ENCODE assay signal across 14 cellular contexts in genomic region chr16:30401768-30402425, GRCh38. TPM values are rescaled to one million over a fixed set of nuclear protein-coding genes. Genes with fewer than 3 reads are reported as not detected.
DNase-seq lines count a peak whose midpoint lies in the region; ATAC-seq and TF ChIP-seq lines count a peak whose summit lies in the region.
"Had no signal": no experiment of that assay in that cellular context is flagged by ENCODE, and none has a peak within 500 bp of the region (broad histone marks: within the 10 kb centered on the region; RNA-seq: fewer than 3 reads in every experiment).

No MANE protein-coding gene starts in this region.

- peak overlapping the region in 5 of 11 experiments; percentile 85 to 89 (median 88); a peak in 4 of 22 replicates for H3K27ac ChIP-seq in BLaER1 treated with 17β-estradiol and CSF1 and Interleukin-3, amounts not matched to agents 10 nM and 100 nM
- no peak overlapping the region for H3K27ac ChIP-seq in stomach
- H3K27ac ChIP-seq: SJSA1, thyroid gland had no signal

- peaks cover 14% of the 10 kb centered on the region for H3K4me1 Mint-ChIP-seq in Calu3 (ENCODE audit: low read depth, unreplicated experiment)
- H3K4me1 Mint-ChIP-seq in activated T-helper 17 cell treated with anti-CD3 and anti-CD28 coated beads, Interleukin-2, amount 50 U/mL, for 72 hours = peaks cover 5% of the 10 kb centered on the region

- H3K4me3 Mint-ChIP-seq in Calu3 (ENCODE audit: low read depth, unreplicated experiment) = peak overlapping the region; percentile 77
- H3K4me3 Mint-ChIP-seq in activated T-helper 17 cell treated with anti-CD3 and anti-CD28 coated beads, Interleukin-2, amount 50 U/mL, for 72 hours = peak overlapping the region; percentile 90

- no peaks in the 10 kb centered on the region for H3K9me3 Mint-ChIP-seq in Calu3 (ENCODE audit: low read depth, unreplicated experiment)
- H3K9me3 Mint-ChIP-seq in activated T-helper 17 cell treated with anti-CD3 and anti-CD28 coated beads, Interleukin-2, amount 50 U/mL, for 72 hours = no peaks in the 10 kb centered on the region

- no peaks in the 10 kb centered on the region for H3K27me3 Mint-ChIP-seq in Calu3 (ENCODE audit: unreplicated experiment)
- H3K27me3 Mint-ChIP-seq in activated T-helper 17 cell treated with anti-CD3 and anti-CD28 coated beads, Interleukin-2, amount 50 U/mL, for 72 hours = no peaks in the 10 kb centered on the region

- WGBS in stomach, 5 donors = 70 to 74% (median 74%) methylated on average over 8 of the region's 8 CpGs

- DNase-seq in Calu3 = no peak
- no peak for DNase-seq in mucosa of descending colon
- no peak for DNase-seq in A172 (ENCODE audit: low spot score)
- DNase-seq in COR-L47 (lab: John Stamatoyannopoulos, UW) = no peak
- DNase-seq in NCI-H524 treated with DMSO at 0.1 percent for 48 hours (lab: John Stamatoyannopoulos, UW) = no peak
- DNase-seq in stomach = no peak
- DNase-seq: colonic mucosa, NCI-H526 treated with DMSO at 0.1 percent for 48 hours, thyroid gland had no signal

- H3K27me3 ChIP-seq in BLaER1 treated with 17β-estradiol and CSF1 and Interleukin-3, amounts not matched to agents 10 nM and 100 nM = no peaks in the 10 kb centered on the region
- no peaks in the 10 kb centered on the region for H3K27me3 ChIP-seq in stomach
- H3K27me3 ChIP-seq: colonic mucosa, SJSA1, thyroid gland had no signal

- no peak overlapping the region for H3K4me3 ChIP-seq in BLaER1 treated with 17β-estradiol and CSF1 and Interleukin-3, amounts not matched to agents 10 nM and 100 nM
- H3K4me3 ChIP-seq in mucosa of descending colon = no peak overlapping the region
- H3K4me3 ChIP-seq in stomach = no peak overlapping the region
- H3K4me3 ChIP-seq: colonic mucosa had no signal

- H3K36me3 ChIP-seq in BLaER1 treated with 17β-estradiol and CSF1 and Interleukin-3, amounts not matched to agents 10 nM and 100 nM = peaks cover 13 to 25% (median 18%) of the 10 kb centered on the region in 11 experiments
- H3K36me3 ChIP-seq in mucosa of descending colon (ENCODE audit: low read depth) (no peaks in the 10 kb centered on the region), stomach (peaks cover 11 to 21% (median 18%) of the 10 kb centered on the region in 4 donors)
- H3K36me3 ChIP-seq: colonic mucosa had no signal

- no peak for TF ChIP-seq EP300 in stomach (IDR thresholded peaks at IDR 0.05)

- peak overlapping the region in 3 of 11 experiments; percentile 83 to 90 (median 83); a peak in 4 of 22 replicates for H3K9ac ChIP-seq in BLaER1 treated with 17β-estradiol and CSF1 and Interleukin-3, amounts not matched to agents 10 nM and 100 nM

- peaks cover 46 to 84% (median 70%) of the 10 kb centered on the region in 10 experiments for H3K4me1 ChIP-seq in BLaER1 treated with 17β-estradiol and CSF1 and Interleukin-3, amounts not matched to agents 10 nM and 100 nM
- H3K4me1 ChIP-seq in mucosa of descending colon (ENCODE audit: low read depth) = peaks cover 2% of the 10 kb centered on the region
- H3K4me1 ChIP-seq in stomach = peaks cover 2 to 49% (median 24%) of the 10 kb centered on the region in 4 donors

- intact Hi-C loops in Calu3 (cut with micrococcal nuclease; ENCODE audit: unreplicated experiment) (no loop called here), mucosa of descending colon (cut with DNase I, micrococcal nuclease) (no loop called here), stomach (cut with DNase I; ENCODE audit: low total_unique reads) (no loop called here)

- H3K27ac Mint-ChIP-seq in Calu3 (ENCODE audit: unreplicated experiment) = peak overlapping the region; percentile 91
- H3K27ac Mint-ChIP-seq in activated T-helper 17 cell treated with anti-CD3 and anti-CD28 coated beads, Interleukin-2, amount 50 U/mL, for 72 hours = no peak overlapping the region

- BruUV-seq in Calu3 (replicated peaks; lab: Mats Ljungman, UMichigan) = no TSS peak

- H3K36me3 Mint-ChIP-seq in Calu3 (ENCODE audit: insufficient read depth, unreplicated experiment) = peaks cover 38% of the 10 kb centered on the region
- peaks cover 13% of the 10 kb centered on the region for H3K36me3 Mint-ChIP-seq in activated T-helper 17 cell treated with anti-CD3 and anti-CD28 coated beads, Interleukin-2, amount 50 U/mL, for 72 hours (ENCODE audit: low read depth)

- ATAC-seq in activated T-helper 17 cell treated with anti-CD3 and anti-CD28 coated beads, Interleukin-2, amount 50 U/mL, for 72 hours (replicated peaks) = no peak
- ATAC-seq in mucosa of descending colon = peak; percentile 12
- ATAC-seq: activated CD4-positive, CD25-positive, alpha-beta regulatory T cell treated with anti-CD3 and anti-CD28 coated beads, Interleukin-2, amount 50 U/mL, for 24 hours had no signal

- no peak for TF ChIP-seq POLR2A in stomach (IDR thresholded peaks at IDR 0.05)

- TF ChIP-seq CTCF in Calu3 (IDR thresholded peaks at IDR 0.05; ENCODE audit: unreplicated experiment) (no peak), mucosa of descending colon (IDR thresholded peaks at IDR 0.05) (no peak), stomach (IDR thresholded peaks at IDR 0.05) (no peak)

- peak overlapping the region in 9 of 11 experiments; percentile 81 to 99 (median 95); a peak in 16 of 22 replicates for H3K4me2 ChIP-seq in BLaER1 treated with 17β-estradiol and CSF1 and Interleukin-3, amounts not matched to agents 10 nM and 100 nM

- H3K9me3 ChIP-seq in BLaER1 treated with 17β-estradiol and CSF1 and Interleukin-3, amounts not matched to agents 10 nM and 100 nM (replicated peaks in 1 of 11) = no peaks in the 10 kb centered on the region
- H3K9me3 ChIP-seq in mucosa of descending colon (no peaks in the 10 kb centered on the region), stomach (no peaks in the 10 kb centered on the region)
- H3K9me3 ChIP-seq: colonic mucosa, SJSA1, thyroid gland had no signal

- CTCF ChIA-PET in Calu3 (lab: Charles Lee) = no interaction called here

- H4K20me1 ChIP-seq in BLaER1 treated with 17β-estradiol and CSF1 and Interleukin-3, amounts not matched to agents 10 nM and 100 nM = peaks cover 0 to 17% (median 0%) of the 10 kb centered on the region in 11 experiments; a peak in 3 of 22 replicates

RNA-seq across cellular contexts. Expression of gene ZNF771, which starts 5.5 kb away (rescaled TPM):
- total RNA-seq in Calu3 (2022) (11.3 and 12.2 TPM in 2 replicates), mucosa of descending colon (10 to 100 TPM in 1 of 3 donors, 1 to 10 TPM in 2; 3.8 to 11.6 (median 4.3) TPM), stomach (10 to 100 TPM in 2 of 5 donors, 1 to 10 TPM in 3; 1.2 to 28.7 (median 6.7) TPM)
- total RNA-seq in activated T-helper 17 cell treated with anti-CD3 and anti-CD28 coated beads, Interleukin-2, amount 50 U/mL, for 72 hours = 1 to 10 TPM; 5.1 to 5.2 TPM
- total RNA-seq in A172 (2014; rRNA removed; shearing (Covaris generic)) = 19.2 and 27.4 TPM in 2 replicates
- 10 to 100 TPM in 1 of 3 donors, 1 to 10 TPM in 2; 3.4 to 11.0 (median 6.5) TPM for polyA plus RNA-seq in stomach

RNA-seq across cellular contexts. Expression of gene ZNF48, which starts 6.7 kb away (rescaled TPM):
- 21.2 and 24.8 TPM in 2 replicates for total RNA-seq in Calu3 (2022)
- total RNA-seq in activated T-helper 17 cell treated with anti-CD3 and anti-CD28 coated beads, Interleukin-2, amount 50 U/mL, for 72 hours = 10 to 100 TPM; 10.2 to 10.5 TPM
- total RNA-seq in mucosa of descending colon = 10 to 100 TPM in 1 of 3 donors, 1 to 10 TPM in 2; 6.5 to 13.7 (median 6.6) TPM
- 19.1 and 20.7 TPM in 2 replicates for total RNA-seq in A172 (2014; rRNA removed; shearing (Covaris generic))
- total RNA-seq in stomach = 10 to 100 TPM in 1 of 5 donors, 1 to 10 TPM in 4; 4.0 to 33.6 (median 5.4) TPM
- 1 to 10 TPM; 3.9 to 5.5 (median 4.6) TPM for polyA plus RNA-seq in stomach

RNA-seq across cellular contexts. Expression of gene SEPTIN1, which starts 19.5 kb away (rescaled TPM):
- total RNA-seq in Calu3 (2022) (1.5 and 1.9 TPM in 2 replicates), mucosa of descending colon (1 to 10 TPM; 5.6 to 6.1 (median 6.0) TPM), stomach (1 to 10 TPM in 3 of 5 donors, under 1 TPM in 1, not detected in 1; 0.72 to 6.2 (median 3.9) TPM)
- 100 to 1,000 TPM; 198 to 216 TPM for total RNA-seq in activated T-helper 17 cell treated with anti-CD3 and anti-CD28 coated beads, Interleukin-2, amount 50 U/mL, for 72 hours
- total RNA-seq in A172 (2014; rRNA removed; shearing (Covaris generic)) = not detected in 2 replicates
- 10 to 100 TPM in 1 of 3 donors, 1 to 10 TPM in 2; 5.2 to 10.5 (median 7.0) TPM for polyA plus RNA-seq in stomach
- total RNA-seq: SJSA1 had no signal
- polyA plus RNA-seq: fibroblast of lung had no signal

RNA-seq across cellular contexts. Expression of gene MYL11, which starts 27.3 kb away (rescaled TPM):
- total RNA-seq in Calu3 (2022) = not detected in 2 replicates
- total RNA-seq in activated T-helper 17 cell treated with anti-CD3 and anti-CD28 coated beads, Interleukin-2, amount 50 U/mL, for 72 hours = 1 to 10 TPM in 1 of 2 donors, not detected in 1; 1.6 TPM
- 1 to 10 TPM in 2 of 3 donors, not detected in 1; 1.1 to 1.6 TPM for total RNA-seq in mucosa of descending colon
- total RNA-seq in A172 (2014; rRNA removed; shearing (Covaris generic)) = not detected in 2 replicates
- not detected for total RNA-seq in stomach
- polyA plus RNA-seq in stomach = 1 to 10 TPM in 2 of 3 donors, not detected in 1; 1.6 to 4.7 TPM
- total RNA-seq: fibroblast of lung, SJSA1, thyroid gland had no signal

RNA-seq across cellular contexts. Expression of gene DCTPP1, which starts 27.9 kb away (rescaled TPM):
- total RNA-seq in Calu3 (2022) (120 and 124 TPM in 2 replicates), mucosa of descending colon (10 to 100 TPM; 43.7 to 95.8 (median 89.1) TPM), stomach (10 to 100 TPM in 4 of 5 donors, not detected in 1; 15.5 to 47.8 (median 27.1) TPM)
- 100 to 1,000 TPM in 1 of 2 donors, 10 to 100 TPM in 1; 60.9 to 173 TPM for total RNA-seq in activated T-helper 17 cell treated with anti-CD3 and anti-CD28 coated beads, Interleukin-2, amount 50 U/mL, for 72 hours
- total RNA-seq in A172 (2014; rRNA removed; shearing (Covaris generic)) = 74.5 and 86.1 TPM in 2 replicates
- polyA plus RNA-seq in stomach = 10 to 100 TPM; 28.0 to 50.2 (median 50.1) TPM

Comparison
In these comparisons a context has a peak if more than half of its experiments do, and no peak if none do; other contexts are left out.
1. RNA of gene SEPTIN1, which starts 19.5 kb away (total RNA-seq): 198 to 216 TPM in activated T-helper 17 cell treated with anti-CD3 and anti-CD28 coated beads, Interleukin-2, amount 50 U/mL, for 72 hours; 5.6 to 6.1 TPM in mucosa of descending colon, 0.72 to 6.2 TPM in stomach, 1.5 to 1.9 TPM in Calu3 and not detected in A172; every median in the first group is over 10 times any median in the second.